Comparison of ENCODE assay signal across 24 cellular contexts in the genomic region with DNA sequence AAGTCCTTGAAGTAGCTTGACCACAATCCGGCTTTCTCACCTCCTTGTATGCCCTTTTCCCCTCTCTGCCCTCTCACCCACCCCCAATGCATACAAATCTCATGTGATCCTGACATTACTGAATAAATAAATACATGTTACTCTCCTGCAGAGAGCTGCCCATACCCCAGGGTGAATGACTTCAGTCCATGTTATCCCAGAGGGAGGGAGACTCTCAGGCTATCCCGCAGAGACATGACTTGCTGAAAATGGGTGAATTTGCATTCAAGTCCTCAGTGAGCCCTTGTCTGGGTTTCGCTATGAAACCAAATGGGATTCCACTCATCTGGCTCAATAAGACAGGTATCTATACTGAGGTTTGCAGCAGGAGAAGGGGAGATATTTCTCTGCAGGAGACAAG.
DNase-seq lines count a peak whose midpoint lies in the region; ATAC-seq and TF ChIP-seq lines count a peak whose summit lies in the region.
"Had no signal": no experiment of that assay in that cellular context is flagged by ENCODE, and none has a peak within 500 bp of the region (broad histone marks: within the 10 kb centered on the region; RNA-seq: fewer than 3 reads in every experiment).

No MANE protein-coding gene starts in this region.

- no peaks in the 10 kb centered on the region for H3K9me3 ChIP-seq in heart left ventricle
- no peaks in the 10 kb centered on the region for H3K9me3 ChIP-seq in iPS-20b (ENCODE audit: insufficient read depth, low read depth, low read length)
- H3K9me3 ChIP-seq in transverse colon, result no peaks in the 10 kb centered on the region
- H3K9me3 ChIP-seq: BLaER1, MG63 had no signal

- TF ChIP-seq CTCF in heart left ventricle (IDR thresholded peaks at IDR 0.05) (no peak), GM12865 (IDR thresholded peaks at IDR 0.05; ENCODE audit: insufficient read depth, low read depth, low read length, missing control alignments) (no peak), transverse colon (IDR thresholded peaks at IDR 0.05) (no peak)

- in situ Hi-C loops in transverse colon (cut with MboI; ENCODE audit: low pct_ligation_motif_present in 1 of 4, low pct_unique_long_range_greater_than_20kb in 1 of 4, low sequenced_read_pairs in 3 of 4), result no loop called here

- intact Hi-C loops in heart left ventricle (cut with DNase I), result loop anchor here in 7 of 10 donors (5.0 to 10.0 kb wide), 13 partner anchors 61 to 289 kb away; a partner anchor contains a TSS
- intact Hi-C loops in Right ventricle myocardium inferior (cut with DNase I), result loop anchor here (5.0 kb wide), 3 partner anchors 64 to 161 kb away; no protein-coding TSS in a partner anchor
- intact Hi-C loops in posterior vena cava (cut with DNase I), result no loop called here
- intact Hi-C loops in transverse colon (cut with DNase I; ENCODE audit: low total_unique reads), result no loop called here

- ATAC-seq in heart left ventricle (no peak), Right ventricle myocardium inferior (no peak)
- ATAC-seq: GM12878 had no signal

- no peak for TF ChIP-seq POLR2A in heart left ventricle (IDR thresholded peaks at IDR 0.05)
- no peak for TF ChIP-seq POLR2A in transverse colon (IDR thresholded peaks at IDR 0.05)

- H3K4me3 ChIP-seq in heart left ventricle, result no peak overlapping the region
- H3K4me3 ChIP-seq in GM12865 (ENCODE audit: low read depth, low read length), result no peak overlapping the region
- 0 out of 2 replicates have a peak overlapping the region, but pooled peaks have one; percentile 13 for H3K4me3 ChIP-seq in iPS-20b (ENCODE audit: low read length)
- H3K4me3 ChIP-seq in transverse colon, result no peak overlapping the region
- H3K4me3 ChIP-seq: BLaER1, GM12878, MG63, PC-9, SK-N-MC had no signal

- no peak for TF ChIP-seq EP300 in transverse colon (IDR thresholded peaks at IDR 0.05; ENCODE audit: low read depth)

- H3K36me3 ChIP-seq in heart left ventricle (no peaks in the 10 kb centered on the region), iPS-20b (ENCODE audit: insufficient read depth, low read depth, low read length) (no peaks in the 10 kb centered on the region), transverse colon (no peaks in the 10 kb centered on the region)
- H3K36me3 ChIP-seq: BLaER1, MG63 had no signal

- H3K27ac ChIP-seq in heart left ventricle (peak overlapping the region in 11 of 12 donors; percentile 61 to 97 (median 84)), iPS-20b (ENCODE audit: low read length) (no peak overlapping the region), transverse colon (no peak overlapping the region)
- H3K27ac ChIP-seq: BLaER1, PC-9, SK-N-MC had no signal

- 58 to 67% (median 65%) methylated on average over 3 of the region's 3 CpGs for WGBS in heart left ventricle, 4 donors
- WGBS in transverse colon (ENCODE audit: low coverage in 1 of 2), 2 donors, result 59 to 83% methylated on average over 3 of the region's 3 CpGs

- H3K27me3 ChIP-seq in heart left ventricle, result no peaks in the 10 kb centered on the region
- H3K27me3 ChIP-seq in iPS-20b (ENCODE audit: insufficient read depth, low read length), result no peaks in the 10 kb centered on the region
- H3K27me3 ChIP-seq in transverse colon, result no peaks in the 10 kb centered on the region
- H3K27me3 ChIP-seq: BLaER1, MG63 had no signal

- H3K9ac ChIP-seq in iPS-20b (ENCODE audit: low read depth, low read length), result no peak overlapping the region
- H3K9ac ChIP-seq: BLaER1 had no signal

- DNase-seq in heart left ventricle (no peak), Right ventricle myocardium inferior (ENCODE audit: missing footprints) (no peak), GM12865 (ENCODE audit: low read depth) (peak; percentile 41), NCI-H69 (lab: John Stamatoyannopoulos, UW) (peak; percentile 43), posterior vena cava (ENCODE audit: low spot score) (no peak), transverse colon (no peak), SHP77 treated with DMSO at 0.1 percent for 48 hours (lab: John Stamatoyannopoulos, UW) (no peak)
- DNase-seq: CD4-positive, CD25-positive, alpha-beta regulatory T cell; DMS153; KBM-7; MG63; NCI-H1105 treated with DMSO at 0.1 percent for 48 hours; NCI-H146; NCI-H1930; NCI-H2107; NCI-H446; NCI-H524 treated with DMSO at 0.1 percent for 48 hours; NK-92 treated with Interleukin-12 subunit alpha and Interleukin-12 subunit beta, amount 100 ng/mL, for 24 hours; PC-9; SIG-M5 had no signal

- H3K4me1 ChIP-seq in heart left ventricle, result peaks cover 0 to 68% (median 33%) of the 10 kb centered on the region in 12 donors
- H3K4me1 ChIP-seq in iPS-20b (ENCODE audit: insufficient read depth, low read length), result peaks cover 39% of the 10 kb centered on the region
- no peaks in the 10 kb centered on the region for H3K4me1 ChIP-seq in transverse colon

Comparison
In these comparisons a context has a peak if more than half of its experiments do, and no peak if none do; other contexts are left out.
1. DNase-seq: peak in GM12865 (single experiment) and NCI-H69 (single experiment); none in heart left ventricle (0 of 5), Right ventricle myocardium inferior (single experiment), posterior vena cava (single experiment), transverse colon (single experiment) and SHP77 treated with DMSO at 0.1 percent for 48 hours (single experiment).
2. H3K27ac ChIP-seq: peak in heart left ventricle (11 of 12); none in iPS-20b (single experiment) and transverse colon (0 of 4).
3. intact Hi-C loops: an anchor here in heart left ventricle (5.0 to 10.0 kb wide) and Right ventricle myocardium inferior (5.0 kb wide); none called in posterior vena cava and transverse colon.